Comparison of ENCODE assay signal across 9 cellular contexts in the genomic region with DNA sequence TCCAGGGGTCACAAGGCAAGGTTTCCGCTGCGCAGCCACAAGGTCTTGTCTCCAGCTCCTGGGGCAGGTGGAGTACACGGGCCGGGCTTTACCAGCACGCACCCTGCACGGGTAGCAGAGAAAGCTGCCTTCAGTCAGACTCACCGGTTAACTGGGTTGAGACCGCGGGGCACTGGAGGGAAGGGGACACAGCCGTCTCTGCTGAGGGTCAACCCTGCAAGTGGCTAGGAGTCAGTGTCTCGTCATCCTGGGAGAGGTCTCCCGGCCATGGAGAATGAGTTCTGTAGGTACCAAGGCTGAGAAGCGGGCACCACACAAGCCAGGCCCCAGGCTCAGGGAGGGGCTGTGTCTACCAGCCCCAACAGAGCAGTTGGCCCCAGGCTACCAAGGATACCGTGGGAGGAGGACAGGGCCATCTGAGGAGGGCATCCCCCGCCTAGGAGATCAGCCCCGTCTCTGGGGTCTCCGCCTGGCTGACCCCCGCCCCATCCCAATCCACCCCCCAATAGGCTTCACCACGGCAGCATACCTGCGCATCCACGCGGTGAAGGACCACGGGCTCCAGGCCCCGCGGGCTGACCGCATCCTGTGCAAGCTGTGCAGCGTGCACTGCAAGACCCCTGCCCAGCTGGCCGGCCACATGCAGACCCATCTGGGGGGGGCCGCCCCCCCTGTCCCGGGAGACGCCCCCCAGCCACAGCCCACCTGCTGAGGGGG. TPM values are rescaled to one million over a fixed set of nuclear protein-coding genes. Genes with fewer than 3 reads are reported as not detected.
DNase-seq lines count a peak whose midpoint lies in the region; ATAC-seq and TF ChIP-seq lines count a peak whose summit lies in the region.
"Had no signal": no experiment of that assay in that cellular context is flagged by ENCODE, and none has a peak within 500 bp of the region (broad histone marks: within the 10 kb centered on the region; RNA-seq: fewer than 3 reads in every experiment).

No MANE protein-coding gene starts in this region.

- peak overlapping the region; percentile 99 for H3K4me3 Mint-ChIP-seq in natural killer cell treated with Interleukin-12 subunit alpha and Interleukin-12 subunit beta and Interleukin-15 and Interleukin-18, amount 100 ng/mL, for 72 hours

- no peaks in the 10 kb centered on the region for H3K27me3 Mint-ChIP-seq in natural killer cell treated with Interleukin-12 subunit alpha and Interleukin-12 subunit beta and Interleukin-15 and Interleukin-18, amount 100 ng/mL, for 72 hours

- H3K36me3 ChIP-seq in BLaER1, result peaks cover 20% of the 10 kb centered on the region

- H3K4me1 ChIP-seq in BLaER1, result peaks cover 60% of the 10 kb centered on the region

- peaks cover 37% of the 10 kb centered on the region for H4K20me1 ChIP-seq in BLaER1

- no peaks in the 10 kb centered on the region for H3K9me3 Mint-ChIP-seq in natural killer cell treated with Interleukin-12 subunit alpha and Interleukin-12 subunit beta and Interleukin-15 and Interleukin-18, amount 100 ng/mL, for 72 hours

- H3K27ac ChIP-seq in BLaER1, result peak overlapping the region; percentile 98

- H3K4me3 ChIP-seq in BLaER1, result peak overlapping the region; percentile 83
- H3K4me3 ChIP-seq in LNCaP clone FGC (ENCODE audit: low read depth, low read length), result peak overlapping the region; percentile 91

- no peak for TF ChIP-seq CTCF in LNCaP clone FGC (IDR thresholded peaks at IDR 0.05; ENCODE audit: control insufficient read depth, extremely low read depth, insufficient read depth)

- H3K9ac ChIP-seq in BLaER1, result peak overlapping the region; percentile 98

- DNase-seq in LNCaP clone FGC (ENCODE audit: low read depth), result no peak
- DNase-seq in cerebellar cortex (ENCODE audit: low spot score), result peak; percentile 21
- no peak for DNase-seq in natural killer cell treated with Interleukin-12 subunit alpha and Interleukin-12 subunit beta and Interleukin-15 and Interleukin-18, amount 100 ng/mL, for 72 hours (ENCODE audit: low spot score)
- DNase-seq in activated CD4-positive, CD25-positive, alpha-beta regulatory T cell (lab: John Stamatoyannopoulos, UW), result no peak
- DNase-seq: SHP77 treated with DMSO at 0.1 percent for 48 hours had no signal

- H3K36me3 Mint-ChIP-seq in natural killer cell treated with Interleukin-12 subunit alpha and Interleukin-12 subunit beta and Interleukin-15 and Interleukin-18, amount 100 ng/mL, for 72 hours, result peaks cover 7% of the 10 kb centered on the region

- H3K9me3 ChIP-seq in BLaER1, result no peaks in the 10 kb centered on the region

- H3K27me3 ChIP-seq in BLaER1, result no peaks in the 10 kb centered on the region

- H3K4me1 Mint-ChIP-seq in natural killer cell treated with Interleukin-12 subunit alpha and Interleukin-12 subunit beta and Interleukin-15 and Interleukin-18, amount 100 ng/mL, for 72 hours (ENCODE audit: low read depth in 2 of 2), result peaks cover 42 to 46% of the 10 kb centered on the region in 2 donors

- peak overlapping the region; percentile 93 to 97 for H3K27ac Mint-ChIP-seq in natural killer cell treated with Interleukin-12 subunit alpha and Interleukin-12 subunit beta and Interleukin-15 and Interleukin-18, amount 100 ng/mL, for 72 hours

- peak overlapping the region; percentile 99 for H3K4me2 ChIP-seq in BLaER1

- ATAC-seq in natural killer cell treated with Interleukin-12 subunit alpha and Interleukin-12 subunit beta and Interleukin-15 and Interleukin-18, amount 100 ng/mL, for 72 hours, result no peak
- ATAC-seq in HG02981 (IDR thresholded peaks at IDR 0.05; ENCODE audit: unreplicated experiment) (no peak), HG02610 (IDR thresholded peaks at IDR 0.05; ENCODE audit: unreplicated experiment) (no peak), GM18511 (IDR thresholded peaks at IDR 0.05; ENCODE audit: unreplicated experiment) (no peak)

RNA-seq across cellular contexts. Expression of gene PRRT2, which starts 2.8 kb away (rescaled TPM):
- total RNA-seq in natural killer cell treated with Interleukin-12 subunit alpha and Interleukin-12 subunit beta and Interleukin-15 and Interleukin-18, amount 100 ng/mL, for 72 hours, result 1 to 10 TPM in 1 of 2 donors, under 1 TPM in 1; 0.98 to 2.8 TPM

RNA-seq across cellular contexts. Expression of gene MAZ, which starts 2.9 kb away (rescaled TPM):
- total RNA-seq in natural killer cell treated with Interleukin-12 subunit alpha and Interleukin-12 subunit beta and Interleukin-15 and Interleukin-18, amount 100 ng/mL, for 72 hours, result 100 to 1,000 TPM; 241 to 424 TPM

RNA-seq across cellular contexts. Expression of gene PAGR1, which starts 6.8 kb away (rescaled TPM):
- total RNA-seq in natural killer cell treated with Interleukin-12 subunit alpha and Interleukin-12 subunit beta and Interleukin-15 and Interleukin-18, amount 100 ng/mL, for 72 hours, result 10 to 100 TPM; 20.5 to 36.1 TPM

RNA-seq across cellular contexts. Expression of gene MVP, which starts 11.1 kb away (rescaled TPM):
- 100 to 1,000 TPM in 1 of 2 donors, 10 to 100 TPM in 1; 86.1 to 180 TPM for total RNA-seq in natural killer cell treated with Interleukin-12 subunit alpha and Interleukin-12 subunit beta and Interleukin-15 and Interleukin-18, amount 100 ng/mL, for 72 hours

RNA-seq across cellular contexts. Expression of gene KIF22, which starts 18.6 kb away (rescaled TPM):
- 100 to 1,000 TPM in 1 of 2 donors, 10 to 100 TPM in 1; 63.4 to 174 TPM for total RNA-seq in natural killer cell treated with Interleukin-12 subunit alpha and Interleukin-12 subunit beta and Interleukin-15 and Interleukin-18, amount 100 ng/mL, for 72 hours
